ENCODE assay signal across 1 cellular context in genomic region chr1:176954242-176954641, GRCh38.
TF ChIP-seq lines count a peak whose summit lies in the region.

No MANE protein-coding gene starts in this region.

TF ChIP-seq in WTC11, 78 proteins besides CTCF, POLR2A, EP300 and RAD21 (continued from another document):
- TF ChIP-seq PRDM15 (CRISPR knock-in tag; IDR thresholded peaks at IDR 0.05) (no peak), ERG (CRISPR knock-in tag; IDR thresholded peaks at IDR 0.05) (no peak), FOXP1 (CRISPR knock-in tag; IDR thresholded peaks at IDR 0.05; ENCODE audit: borderline replicate concordance) (no peak), ZBTB43 (CRISPR knock-in tag; IDR thresholded peaks at IDR 0.05) (no peak), ATF6 (CRISPR knock-in tag; IDR thresholded peaks at IDR 0.05) (no peak), ZMAT4 (CRISPR knock-in tag; IDR thresholded peaks at IDR 0.05) (no peak), TEAD1 (CRISPR knock-in tag; IDR thresholded peaks at IDR 0.05) (no peak), SOX15 (CRISPR knock-in tag; IDR thresholded peaks at IDR 0.05) (no peak)
